ENCODE assay signal across 15 cellular contexts in the genomic region with DNA sequence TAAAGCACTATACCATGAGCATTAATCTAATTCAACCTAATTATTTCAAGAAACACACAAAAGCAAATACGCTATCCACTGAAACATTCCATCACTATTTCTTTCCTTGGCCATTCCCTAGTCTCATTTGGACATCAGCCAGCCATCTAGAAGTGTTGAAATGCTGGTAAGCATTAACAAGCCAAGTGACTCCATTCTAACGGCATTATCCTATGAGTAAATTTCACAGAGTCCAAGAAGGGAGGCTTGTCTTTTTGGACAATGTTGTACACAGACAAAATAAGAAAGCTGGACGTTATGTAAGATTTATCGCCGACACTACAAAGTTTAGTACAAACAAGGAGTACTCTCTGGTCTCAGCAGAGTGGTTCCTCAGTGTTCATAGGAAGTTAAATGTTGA.
DNase-seq lines count a peak whose midpoint lies in the region; ATAC-seq and TF ChIP-seq lines count a peak whose summit lies in the region.
"Had no signal": no experiment of that assay in that cellular context is flagged by ENCODE, and none has a peak within 500 bp of the region (broad histone marks: within the 10 kb centered on the region; RNA-seq: fewer than 3 reads in every experiment).

No MANE protein-coding gene starts in this region.

- TF ChIP-seq POLR2A in breast epithelium (IDR thresholded peaks at IDR 0.05), result no peak

- H2AFZ ChIP-seq in fibroblast of lung (ENCODE audit: low read length), result peak overlapping the region; percentile 43

- no peak for ATAC-seq in GM18873 (IDR thresholded peaks at IDR 0.05; ENCODE audit: low FRiP score, unreplicated experiment)

- H3K27me3 Mint-ChIP-seq in MCF 10A (ENCODE audit: insufficient read depth, unreplicated experiment), result peaks cover 77% of the 10 kb centered on the region

- H3K4me1 ChIP-seq in breast epithelium (no peaks in the 10 kb centered on the region), fibroblast of lung (ENCODE audit: control insufficient read depth, extremely low read depth, insufficient read depth, low read length) (peaks cover 7% of the 10 kb centered on the region)
- H3K4me1 ChIP-seq: colonic mucosa, esophagus squamous epithelium had no signal

- no TSS peak for BruUV-seq in MCF 10A (replicated peaks; lab: Mats Ljungman, UMichigan)

- no peaks in the 10 kb centered on the region for H3K9me3 Mint-ChIP-seq in MCF 10A (ENCODE audit: unreplicated experiment)

- intact Hi-C loops in MCF 10A (cut with micrococcal nuclease) (no loop called here), breast epithelium (cut with DNase I; ENCODE audit: low total_unique reads) (no loop called here)

- no peak overlapping the region for H3K4me3 Mint-ChIP-seq in MCF 10A (ENCODE audit: unreplicated experiment)
- H3K4me3 Mint-ChIP-seq: T-helper 1 cell treated with Interleukin-12 subunit alpha and Interleukin-12 subunit beta and Interleukin-4 antibody, amounts not matched to agents 30 μg/mL and 1 μg/mL, for 36 hours had no signal

- H3K4me2 ChIP-seq in fibroblast of lung (ENCODE audit: extremely low read depth, insufficient read depth, low read length), result peak overlapping the region; percentile 46

- H3K4me1 Mint-ChIP-seq in MCF 10A (ENCODE audit: insufficient read depth, unreplicated experiment), result no peaks in the 10 kb centered on the region

- TF ChIP-seq CTCF in MCF 10A (IDR thresholded peaks at IDR 0.05; ENCODE audit: unreplicated experiment), result no peak
- no peak for TF ChIP-seq CTCF in breast epithelium (IDR thresholded peaks at IDR 0.05)
- no peak for TF ChIP-seq CTCF in fibroblast of lung (conservative IDR thresholded peaks at IDR 0.05 in 1 of 2, IDR thresholded peaks at IDR 0.05 in 1 of 2; ENCODE audit: low read depth in 1 of 2, low read length in 2 of 2)
- TF ChIP-seq CTCF in retinal pigment epithelial cell (conservative IDR thresholded peaks at IDR 0.05; ENCODE audit: low read depth, low read length), result no peak

- H3K4me3 ChIP-seq in breast epithelium (no peak overlapping the region), fibroblast of lung (replicated peaks in 1 of 4; ENCODE audit: control extremely low read depth in 1 of 4, insufficient read depth in 1 of 4, low read depth in 3 of 4, low read length in 4 of 4) (no peak overlapping the region), retinal pigment epithelial cell (ENCODE audit: low read length) (no peak overlapping the region)
- H3K4me3 ChIP-seq: colonic mucosa, esophagus squamous epithelium had no signal

- H3K27ac ChIP-seq in breast epithelium, result no peak overlapping the region
- H3K27ac ChIP-seq in fibroblast of lung (ENCODE audit: insufficient read depth, low read length), result no peak overlapping the region
- H3K27ac ChIP-seq: colonic mucosa, esophagus squamous epithelium, RWPE1 had no signal

- H3K36me3 ChIP-seq in breast epithelium, result no peaks in the 10 kb centered on the region
- H3K36me3 ChIP-seq in fibroblast of lung (ENCODE audit: control insufficient read depth, insufficient read depth, low read length), result no peaks in the 10 kb centered on the region
- H3K36me3 ChIP-seq: colonic mucosa, esophagus squamous epithelium had no signal

- no peaks in the 10 kb centered on the region for H3K36me3 Mint-ChIP-seq in MCF 10A (ENCODE audit: insufficient read depth, unreplicated experiment)

- H3K79me2 ChIP-seq in fibroblast of lung (ENCODE audit: control insufficient read depth, insufficient read depth, low read length), result no peaks in the 10 kb centered on the region

- POLR2A ChIA-PET in MCF 10A (lab: Yijun Ruan, JAX), result no interaction called here

- H3K27me3 ChIP-seq in breast epithelium (no peaks in the 10 kb centered on the region), fibroblast of lung (ENCODE audit: control insufficient read depth, insufficient read depth, low read length) (no peaks in the 10 kb centered on the region)
- H3K27me3 ChIP-seq: colonic mucosa, esophagus squamous epithelium had no signal

- CTCF ChIA-PET in MCF 10A (lab: Yijun Ruan, JAX), result interaction anchor here (0.6 kb wide), 1 partner anchor 431 kb away, joined by 5 read pairs; no protein-coding TSS in a partner anchor

- no peak overlapping the region for H3K9ac ChIP-seq in fibroblast of lung (ENCODE audit: insufficient read depth, low read length)

- H3K27ac Mint-ChIP-seq in MCF 10A (ENCODE audit: low read depth, unreplicated experiment), result no peak overlapping the region
- H3K27ac Mint-ChIP-seq: T-helper 1 cell treated with Interleukin-12 subunit alpha and Interleukin-12 subunit beta and Interleukin-4 antibody, amounts not matched to agents 30 μg/mL and 1 μg/mL, for 36 hours had no signal

- H3K9me3 ChIP-seq in breast epithelium (no peaks in the 10 kb centered on the region), fibroblast of lung (ENCODE audit: control insufficient read depth, insufficient read depth, low read depth, low read length) (no peaks in the 10 kb centered on the region)
- H3K9me3 ChIP-seq: colonic mucosa, esophagus squamous epithelium had no signal

- DNase-seq in MCF 10A (ENCODE audit: unreplicated experiment) (peak; percentile 2), breast epithelium (ENCODE audit: low spot score in 2 of 2) (no peak), NCI-H748 treated with DMSO at 0.1 percent for 48 hours (lab: John Stamatoyannopoulos, UW) (peak; percentile 40), fibroblast of lung (ENCODE audit: low read depth in 2 of 2) (peak; percentile 56 to 82), retinal pigment epithelial cell (ENCODE audit: low read depth) (peak; percentile 75), OCI-M2 (lab: John Stamatoyannopoulos, UW; ENCODE audit: unreplicated experiment) (no peak), DMS 273 treated with DMSO at 0.1 percent for 48 hours (lab: John Stamatoyannopoulos, UW) (no peak)
- DNase-seq: activated naive CD4-positive, alpha-beta T cell treated with anti-CD3 and anti-CD28 coated beads, Interleukin-2, amount 50 U/mL, for 16 hours; Calu3; colonic mucosa; esophagus squamous epithelium; NCI-H524 treated with DMSO at 0.1 percent for 48 hours had no signal

- no peaks in the 10 kb centered on the region for H4K20me1 ChIP-seq in fibroblast of lung (ENCODE audit: control insufficient read depth, extremely low read depth, insufficient read depth, low read length)

Comparison
In these comparisons a context has a peak if more than half of its experiments do, and no peak if none do; other contexts are left out.
1. DNase-seq: peak in MCF 10A (single experiment), NCI-H748 treated with DMSO at 0.1 percent for 48 hours (single experiment), fibroblast of lung (2 of 2) and retinal pigment epithelial cell (single experiment); none in breast epithelium (0 of 2), OCI-M2 (single experiment) and DMS 273 treated with DMSO at 0.1 percent for 48 hours (single experiment).